ENCODE assay signal across 9 cellular contexts in the genomic region with DNA sequence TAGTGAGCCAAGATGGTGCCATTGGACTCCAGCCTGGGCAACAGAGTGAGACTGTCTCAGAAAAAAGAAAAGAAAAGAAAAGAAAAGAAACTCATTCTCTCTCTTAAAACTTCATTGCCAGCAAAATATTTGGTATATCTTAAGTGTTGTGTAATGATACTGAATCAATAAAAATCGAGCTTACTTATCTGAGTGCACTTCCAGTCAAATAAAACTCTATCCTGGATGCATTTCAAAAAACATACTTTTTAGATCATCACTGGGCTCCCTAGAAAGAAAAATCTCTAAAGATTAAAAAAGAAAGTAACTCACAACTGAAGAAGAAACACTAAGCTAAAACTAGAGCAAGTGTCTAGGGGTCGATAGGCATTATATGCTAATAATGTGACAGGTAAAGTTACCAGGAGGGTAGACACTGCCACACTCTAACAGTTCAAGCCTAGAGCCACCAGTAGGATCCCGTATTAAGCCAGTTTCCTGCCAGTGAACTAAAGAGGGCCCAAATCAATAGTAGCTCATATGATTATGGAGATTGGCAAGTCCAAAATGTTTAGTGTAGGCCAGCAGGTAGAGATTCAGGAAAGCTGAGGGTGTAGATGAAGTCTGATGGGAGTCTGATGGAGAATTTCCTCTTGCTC.
"Had no signal": no experiment of that assay in that cellular context is flagged by ENCODE, and none has a peak within 500 bp of the region (broad histone marks: within the 10 kb centered on the region; RNA-seq: fewer than 3 reads in every experiment).

No MANE protein-coding gene starts in this region.

- DNase-seq: GOT3, H7, HFFc6, IMR-90 had no signal

- H3K27ac ChIP-seq: GM23248, HL-60 had no signal

- ATAC-seq: HCT116, K562 had no signal

- H3K9ac ChIP-seq: GM23248 had no signal

- H3K36me3 ChIP-seq: HAP-1 had no signal

- H2AFZ ChIP-seq: GM23248 had no signal

- H3K4me3 ChIP-seq: GM23248, HAP-1, K562 had no signal

- FAIRE-seq: K562 had no signal

- H3K9me3 ChIP-seq: HAP-1 had no signal

- H3K4me1 ChIP-seq: HAP-1 had no signal
